In genomic region chr4:77193511-77194236, GRCh38 we compare ENCODE assay signal across 8 cellular contexts. TPM values are rescaled to one million over a fixed set of nuclear protein-coding genes. Genes with fewer than 3 reads are reported as not detected.
A peak's percentile ranks its signal among the peaks of the same experiment; 100 is the strongest.
DNase-seq lines count a peak whose midpoint lies in the region; ATAC-seq and TF ChIP-seq lines count a peak whose summit lies in the region.

No MANE protein-coding gene starts in this region.

- H3K4me1 ChIP-seq in heart left ventricle: peaks cover 0 to 20% (median 0%) of the 10 kb centered on the region in 12 donors

- H3K9me3 ChIP-seq in heart left ventricle: no peaks in the 10 kb centered on the region

- DNase-seq in C1 segment of cervical spinal cord (lab: John Stamatoyannopoulos, UW) (peak in 9 of 14 donors; percentile 7 to 52 (median 37)), HUDEP-2 (lab: John Stamatoyannopoulos, UW; ENCODE audit: unreplicated experiment in 76 of 76) (peak in 48 of 76 experiments; percentile 1 to 67 (median 24)), heart left ventricle (peak; percentile 43 to 77 (median 59)), cortex of kidney (lab: John Stamatoyannopoulos, UW) (no peak), NCI-H226 (no peak)
- DNase-seq in activated CD8-positive, alpha-beta memory T cell treated with anti-CD3 and anti-CD28 coated beads for 1 hour (ENCODE audit: extremely low read depth in 1 of 2, low read depth in 1 of 2): peak; percentile 38 to 54
- DNase-seq in stimulated activated CD4-positive, alpha-beta T cell treated with anti-CD3 and anti-CD28 coated beads, Interleukin-4, amount 100 ng/mL, for 24 hours: peak; percentile 72

- no peaks in the 10 kb centered on the region for H3K27me3 ChIP-seq in heart left ventricle

- no peak for TF ChIP-seq POLR2A in heart left ventricle (IDR thresholded peaks at IDR 0.05)

- peak overlapping the region in 4 of 12 donors; percentile 10 to 48 (median 34) for H3K4me3 ChIP-seq in heart left ventricle

- TF ChIP-seq CTCF in heart left ventricle (IDR thresholded peaks at IDR 0.05): no peak

- ATAC-seq in GM21360 (IDR thresholded peaks at IDR 0.05; ENCODE audit: unreplicated experiment) (peak; percentile 84), heart left ventricle (peak in 3 of 4 donors; percentile 42 to 76 (median 74))

- WGBS in heart left ventricle, 4 donors: 76 to 84% (median 81%) methylated on average over 21 of the region's 21 CpGs

- peak overlapping the region in 1 of 12 donors; percentile 74 for H3K27ac ChIP-seq in heart left ventricle

- intact Hi-C loops in heart left ventricle (cut with DNase I): loop anchor here in 1 of 10 donors (10.0 kb wide), 1 partner anchor 759 kb away; the partner anchor contains the start of gene SHROOM3

- H3K36me3 ChIP-seq in heart left ventricle: no peaks in the 10 kb centered on the region

RNA-seq across cellular contexts. Expression of gene CCNG2, which starts 36.7 kb away (rescaled TPM):
- 10 to 100 TPM in 4 of 9 donors, 1 to 10 TPM in 5; 2.4 to 18.7 (median 9.9) TPM for total RNA-seq in heart left ventricle
- 1 to 10 TPM; 3.3 to 4.5 TPM for polyA plus RNA-seq in heart left ventricle

Comparison
In these comparisons a context has a peak if more than half of its experiments do, and no peak if none do; other contexts are left out.
1. DNase-seq: peak in C1 segment of cervical spinal cord (9 of 14), HUDEP-2 (48 of 76), activated CD8-positive, alpha-beta memory T cell treated with anti-CD3 and anti-CD28 coated beads for 1 hour (2 of 2), heart left ventricle (5 of 5) and stimulated activated CD4-positive, alpha-beta T cell treated with anti-CD3 and anti-CD28 coated beads, Interleukin-4, amount 100 ng/mL, for 24 hours (single experiment); none in cortex of kidney (single experiment) and NCI-H226 (single experiment).